21 cellular contexts compared by ENCODE assay signal in genomic region chr18:49910986-49911385, GRCh38.
"Had no signal": no experiment of that assay in that cellular context is flagged by ENCODE, and none has a peak within 500 bp of the region (broad histone marks: within the 10 kb centered on the region; RNA-seq: fewer than 3 reads in every experiment).

No MANE protein-coding gene starts in this region.

- H3K27me3 Mint-ChIP-seq: activated naive CD4-positive, alpha-beta T cell treated with anti-CD3 and anti-CD28 coated beads, Interleukin-2, amount 50 U/mL, for 24 hours had no signal

- ATAC-seq: activated T-cell treated with anti-CD3 and anti-CD28 coated beads, Interleukin-2, amount 50 U/mL, for 72 hours; esophagus mucosa; gastroesophageal sphincter; heart left ventricle had no signal

- H3K4me1 Mint-ChIP-seq: activated naive CD4-positive, alpha-beta T cell treated with anti-CD3 and anti-CD28 coated beads, Interleukin-2, amount 50 U/mL, for 24 hours had no signal

- H3K36me3 ChIP-seq: breast epithelium, gastroesophageal sphincter, heart left ventricle, left lung, right atrium auricular region, suprapubic skin, transverse colon, vagina had no signal

- H3K27ac Mint-ChIP-seq: activated naive CD4-positive, alpha-beta T cell treated with anti-CD3 and anti-CD28 coated beads, Interleukin-2, amount 50 U/mL, for 24 hours; activated T-cell treated with anti-CD3 and anti-CD28 coated beads, Interleukin-2, amount 50 U/mL, for 72 hours; stimulated activated naive CD8-positive, alpha-beta T cell treated with anti-CD3 and anti-CD28 coated beads, Interleukin-15, Interleukin-2, amounts not matched to agents 100 ng/mL and 50 ng/mL, for 24 hours had no signal

- H3K4me3 Mint-ChIP-seq: activated naive CD4-positive, alpha-beta T cell treated with anti-CD3 and anti-CD28 coated beads, Interleukin-2, amount 50 U/mL, for 24 hours; activated T-cell treated with anti-CD3 and anti-CD28 coated beads, Interleukin-2, amount 50 U/mL, for 72 hours; stimulated activated naive CD8-positive, alpha-beta T cell treated with anti-CD3 and anti-CD28 coated beads, Interleukin-15, Interleukin-2, amounts not matched to agents 100 ng/mL and 50 ng/mL, for 24 hours had no signal

- H3K9me3 Mint-ChIP-seq: activated naive CD4-positive, alpha-beta T cell treated with anti-CD3 and anti-CD28 coated beads, Interleukin-2, amount 50 U/mL, for 24 hours; activated T-cell treated with anti-CD3 and anti-CD28 coated beads, Interleukin-2, amount 50 U/mL, for 72 hours had no signal

- H3K27ac ChIP-seq: ascending aorta, breast epithelium, gastroesophageal sphincter, heart left ventricle, left lung, right atrium auricular region, suprapubic skin, transverse colon, vagina had no signal

- H3K4me1 ChIP-seq: ascending aorta, breast epithelium, gastroesophageal sphincter, heart left ventricle, left lung, right atrium auricular region, suprapubic skin, transverse colon, vagina had no signal

- H3K4me3 ChIP-seq: ascending aorta, breast epithelium, gastroesophageal sphincter, heart left ventricle, left lung, right atrium auricular region, suprapubic skin, transverse colon, vagina had no signal

- DNase-seq: activated CD4-positive, alpha-beta T cell treated with anti-CD3 and anti-CD28 coated beads, Interleukin-2, amount 50 U/mL, for 4 hours; activated effector memory CD4-positive, alpha-beta T cell treated with anti-CD3 and anti-CD28 coated beads, Interleukin-2, amount 50 U/mL, for 16 hours; activated T-cell treated with anti-CD3 and anti-CD28 coated beads, Interleukin-2, amount 50 U/mL, for 72 hours; cerebellar nuclear complex; effector CD4-positive, alpha-beta T cell; heart left ventricle; left lung; small intestine; stimulated activated CD4-positive, alpha-beta T cell treated with anti-CD3 and anti-CD28 coated beads, Interleukin-15, amount 100 ng/mL, for 24 hours; stimulated activated CD4-positive, alpha-beta T cell treated with anti-CD3 and anti-CD28 coated beads, Interleukin-2, amount 100 ng/mL, for 48 hours; T1000; transverse colon had no signal

- H3K36me3 Mint-ChIP-seq: activated naive CD4-positive, alpha-beta T cell treated with anti-CD3 and anti-CD28 coated beads, Interleukin-2, amount 50 U/mL, for 24 hours had no signal

- H3K27me3 ChIP-seq: ascending aorta, breast epithelium, left lung, right atrium auricular region, suprapubic skin, transverse colon, vagina had no signal

- H3K9me3 ChIP-seq: ascending aorta, breast epithelium, gastroesophageal sphincter, heart left ventricle, left lung, right atrium auricular region, suprapubic skin, transverse colon, vagina had no signal
